Comparison of ENCODE assay signal across 15 cellular contexts in the genomic region with DNA sequence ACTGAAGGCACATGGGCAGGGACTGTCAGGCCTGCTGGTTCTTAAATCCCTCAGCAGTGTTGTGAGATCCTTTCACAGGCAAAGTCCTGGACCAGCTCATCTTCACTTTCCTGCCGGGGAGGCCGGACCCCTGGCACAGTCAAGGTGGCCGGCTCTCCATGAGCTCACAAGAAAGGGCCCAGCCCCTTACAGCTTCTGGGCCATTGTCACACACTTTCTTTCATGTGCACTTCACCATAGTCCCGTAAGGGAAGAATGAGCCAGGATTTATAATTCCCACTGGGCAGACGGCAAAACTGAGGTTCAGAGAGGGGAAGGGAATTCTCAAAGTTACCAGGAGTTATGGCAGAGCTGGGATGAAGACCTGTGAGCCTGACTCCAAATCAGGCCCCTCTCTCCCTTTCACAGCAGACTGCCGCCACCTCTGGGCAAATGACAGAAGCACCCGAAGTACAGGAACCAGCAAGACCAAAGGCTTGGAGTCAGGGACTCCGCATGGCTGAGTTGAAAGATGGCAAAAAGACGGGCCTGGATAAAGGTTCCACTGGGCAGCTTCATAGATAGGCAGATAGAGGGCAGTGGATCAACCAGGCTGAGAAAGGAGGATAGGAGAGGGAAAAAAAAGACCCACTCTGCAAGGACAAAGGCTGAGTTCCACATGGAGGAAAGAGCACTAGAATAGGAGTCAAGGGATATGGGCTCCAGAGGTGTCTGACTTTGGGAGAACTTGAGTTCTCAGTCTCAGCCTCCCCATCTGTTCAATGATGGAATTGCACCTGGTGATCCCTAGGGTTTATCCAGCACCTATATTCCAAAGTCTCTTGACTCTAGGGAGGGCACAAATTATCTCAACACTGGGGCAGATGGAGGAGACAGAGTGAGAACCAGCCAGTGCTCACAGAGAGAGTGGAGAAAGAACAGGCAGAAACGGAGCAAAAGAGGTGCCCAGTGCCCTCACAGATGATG.
DNase-seq lines count a peak whose midpoint lies in the region; ATAC-seq and TF ChIP-seq lines count a peak whose summit lies in the region.
"Had no signal": no experiment of that assay in that cellular context is flagged by ENCODE, and none has a peak within 500 bp of the region (broad histone marks: within the 10 kb centered on the region; RNA-seq: fewer than 3 reads in every experiment).

No MANE protein-coding gene starts in this region.

- TF ChIP-seq POLR2A in sigmoid colon (IDR thresholded peaks at IDR 0.05) = no peak

- H3K9me3 ChIP-seq in left ventricle myocardium inferior (replicated peaks) = no peaks in the 10 kb centered on the region
- no peaks in the 10 kb centered on the region for H3K9me3 ChIP-seq in PC-9 (ENCODE audit: insufficient read depth, low read depth)
- no peaks in the 10 kb centered on the region for H3K9me3 ChIP-seq in hepatocyte (ENCODE audit: low read depth)
- H3K9me3 ChIP-seq in sigmoid colon = no peaks in the 10 kb centered on the region
- H3K9me3 ChIP-seq: ascending aorta, gastrocnemius medialis, Peyer's patch, tibial nerve had no signal

- H3K27ac ChIP-seq in left ventricle myocardium inferior (replicated peaks) (no peak overlapping the region), PC-9 (no peak overlapping the region), hepatocyte (no peak overlapping the region), sigmoid colon (no peak overlapping the region)
- H3K27ac ChIP-seq: ascending aorta, gastrocnemius medialis, Peyer's patch, tibial nerve had no signal

- CTCF ChIA-PET in PC-9 (lab: Charles Lee) = no interaction called here

- TF ChIP-seq CTCF in left ventricle myocardium inferior (IDR thresholded peaks at IDR 0.05; ENCODE audit: borderline replicate concordance) (no peak), PC-9 (conservative IDR thresholded peaks at IDR 0.05) (peak; percentile 35; the same call in 1 of the 2 replicates), hepatocyte (IDR thresholded peaks at IDR 0.05; ENCODE audit: poor library complexity) (peak; percentile 4), sigmoid colon (IDR thresholded peaks at IDR 0.05) (no peak)

- H2AFZ ChIP-seq in PC-9 (no peak overlapping the region), hepatocyte (no peak overlapping the region)

- H3K79me2 ChIP-seq in PC-9 (ENCODE audit: low read depth) (no peaks in the 10 kb centered on the region), hepatocyte (no peaks in the 10 kb centered on the region)

- POLR2A ChIA-PET in PC-9 (lab: Charles Lee; ENCODE audit: unreplicated experiment) = no interaction called here

- H3K4me3 ChIP-seq in left ventricle myocardium inferior (no peak overlapping the region), PC-9 (no peak overlapping the region), hepatocyte (no peak overlapping the region), sigmoid colon (no peak overlapping the region)
- H3K4me3 ChIP-seq: ascending aorta, gastrocnemius medialis, Peyer's patch, tibial nerve had no signal

- TF ChIP-seq EP300 in sigmoid colon (IDR thresholded peaks at IDR 0.05) = no peak

- intact Hi-C loops in cardiac septum (cut with DNase I) (no loop called here), left ventricle myocardium inferior (cut with micrococcal nuclease) (no loop called here), PC-9 (cut with micrococcal nuclease; ENCODE audit: unreplicated experiment) (no loop called here), sigmoid colon (cut with DNase I) (no loop called here)

- H3K9me2 ChIP-seq in PC-9 (ENCODE audit: insufficient read depth) = no peaks in the 10 kb centered on the region
- no peaks in the 10 kb centered on the region for H3K9me2 ChIP-seq in hepatocyte (replicated peaks; ENCODE audit: insufficient read depth)

- ATAC-seq in HG03442 (IDR thresholded peaks at IDR 0.05; ENCODE audit: unreplicated experiment) = no peak
- ATAC-seq: gastrocnemius medialis had no signal

- DNase-seq in cardiac septum (ENCODE audit: low spot score) = peak; percentile 19
- DNase-seq in left ventricle myocardium inferior = no peak
- DNase-seq in PC-9 = no peak
- no peak for DNase-seq in hepatocyte (ENCODE audit: low spot score)
- DNase-seq in activated CD4-positive, alpha-beta T cell treated with anti-CD3 and anti-CD28 coated beads for 1 hour = no peak
- DNase-seq in activated CD4-positive, CD25-positive, alpha-beta regulatory T cell (lab: John Stamatoyannopoulos, UW) = no peak
- no peak for DNase-seq in sigmoid colon
- DNase-seq: activated CD4-positive, alpha-beta T cell treated with anti-CD3 and anti-CD28 coated beads, Interleukin-2, amount 10 ng/mL, durations not matched to agents 7 days and 5 days; AML-193; gastrocnemius medialis; NCI-H1105 treated with DMSO at 0.1 percent for 48 hours; Peyer's patch had no signal

- no peaks in the 10 kb centered on the region for H3F3A ChIP-seq in PC-9 (ENCODE audit: insufficient read depth, low read depth)

- H4K20me1 ChIP-seq in PC-9 (ENCODE audit: insufficient read depth) = no peaks in the 10 kb centered on the region
- H4K20me1 ChIP-seq in hepatocyte (ENCODE audit: insufficient read depth, poor library complexity, severe bottlenecking) = no peaks in the 10 kb centered on the region

- peaks cover 72% of the 10 kb centered on the region for H3K27me3 ChIP-seq in left ventricle myocardium inferior (ENCODE audit: low read depth)
- H3K27me3 ChIP-seq in PC-9 (ENCODE audit: insufficient read depth, low read depth) = peaks cover 62% of the 10 kb centered on the region
- peaks cover 32% of the 10 kb centered on the region for H3K27me3 ChIP-seq in hepatocyte
- peaks cover 0 to 17% (median 0%) of the 10 kb centered on the region in 3 donors for H3K27me3 ChIP-seq in sigmoid colon
- H3K27me3 ChIP-seq: ascending aorta, gastrocnemius medialis, Peyer's patch had no signal

- no TSS peak for BruUV-seq in PC-9 (replicated peaks; lab: Mats Ljungman, UMichigan)

- no peak overlapping the region for H3K4me2 ChIP-seq in PC-9
- no peak overlapping the region for H3K4me2 ChIP-seq in hepatocyte

- H3K36me3 ChIP-seq in left ventricle myocardium inferior = no peaks in the 10 kb centered on the region
- no peaks in the 10 kb centered on the region for H3K36me3 ChIP-seq in PC-9 (ENCODE audit: low read depth)
- no peaks in the 10 kb centered on the region for H3K36me3 ChIP-seq in hepatocyte (replicated peaks; ENCODE audit: insufficient read depth, low read depth)
- no peaks in the 10 kb centered on the region for H3K36me3 ChIP-seq in sigmoid colon
- H3K36me3 ChIP-seq: ascending aorta, gastrocnemius medialis, Peyer's patch, tibial nerve had no signal

- no peaks in the 10 kb centered on the region for H3K4me1 ChIP-seq in left ventricle myocardium inferior
- no peaks in the 10 kb centered on the region for H3K4me1 ChIP-seq in PC-9 (replicated peaks; ENCODE audit: insufficient read depth)
- H3K4me1 ChIP-seq in hepatocyte (ENCODE audit: insufficient read depth) = no peaks in the 10 kb centered on the region
- H3K4me1 ChIP-seq in sigmoid colon = no peaks in the 10 kb centered on the region
- H3K4me1 ChIP-seq: ascending aorta, gastrocnemius medialis, Peyer's patch, tibial nerve had no signal

- WGBS in hepatocyte (ENCODE audit: low lambda C conversion rate, missing lambda C conversion rate) = 87% methylated on average over 10 of the region's 10 CpGs
- 82 to 85% methylated on average over 10 of the region's 10 CpGs for WGBS in sigmoid colon, 2 donors

Comparison
In these comparisons a context has a peak if more than half of its experiments do, and no peak if none do; other contexts are left out.
1. CTCF ChIP-seq: peak in PC-9 (single experiment) and hepatocyte (single experiment); none in left ventricle myocardium inferior (single experiment) and sigmoid colon (0 of 4).